ENCODE assay signal across 28 cellular contexts in the genomic region with DNA sequence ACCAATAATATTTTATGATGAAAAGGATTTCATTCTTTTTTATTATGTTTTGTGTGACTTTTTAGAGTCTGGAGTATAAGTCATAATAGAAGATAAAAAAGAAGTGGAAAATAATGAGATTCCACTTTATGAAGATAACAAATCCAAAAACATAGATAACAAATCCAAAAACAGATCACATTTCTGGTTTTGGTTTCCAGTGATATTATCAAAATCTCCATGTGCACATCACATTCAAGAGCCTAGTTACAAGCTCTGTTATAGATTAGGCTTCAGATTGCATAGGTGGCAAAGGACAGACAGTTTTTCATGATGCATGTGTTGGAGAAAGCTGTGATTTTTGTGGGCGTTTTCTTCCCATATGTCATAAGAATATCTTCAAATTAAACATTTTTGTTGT.
"Had no signal": no experiment of that assay in that cellular context is flagged by ENCODE, and none has a peak within 500 bp of the region (broad histone marks: within the 10 kb centered on the region; RNA-seq: fewer than 3 reads in every experiment).

No MANE protein-coding gene starts in this region.

- H3K9me3 ChIP-seq: colonic mucosa, esophagus muscularis mucosa, esophagus squamous epithelium, gastrocnemius medialis, gastroesophageal sphincter, heart left ventricle had no signal

- H3K4me3 Mint-ChIP-seq: dendritic cell treated with granulocyte-macrophage colony-stimulating factor and Interleukin-4, amounts not matched to agents 40 ng/mL and 50 ng/mL, for 4 days; effector memory CD8-positive, alpha-beta T cell; endodermal cell had no signal

- H3K4me3 ChIP-seq: colonic mucosa, coronary artery, dorsolateral prefrontal cortex, esophagus muscularis mucosa, esophagus squamous epithelium, gastrocnemius medialis, gastroesophageal sphincter, heart left ventricle, heart right ventricle had no signal

- H3K9me3 Mint-ChIP-seq: dendritic cell treated with granulocyte-macrophage colony-stimulating factor and Interleukin-4, amounts not matched to agents 40 ng/mL and 50 ng/mL, for 4 days; effector memory CD8-positive, alpha-beta T cell had no signal

- H3K27me3 Mint-ChIP-seq: dendritic cell treated with granulocyte-macrophage colony-stimulating factor and Interleukin-4, amounts not matched to agents 40 ng/mL and 50 ng/mL, for 4 days; effector memory CD8-positive, alpha-beta T cell had no signal

- H3K36me3 ChIP-seq: colonic mucosa, esophagus muscularis mucosa, esophagus squamous epithelium, gastrocnemius medialis, gastroesophageal sphincter, heart left ventricle, heart right ventricle had no signal

- DNase-seq: colonic mucosa; cortex of kidney; dermis blood vessel endothelial cell; dorsolateral prefrontal cortex; effector CD4-positive, alpha-beta T cell; effector CD8-positive, alpha-beta T cell; effector memory CD4-positive, alpha-beta T cell; effector memory CD8-positive, alpha-beta T cell; endodermal cell; erythroblast; esophagus squamous epithelium; foreskin fibroblast; foreskin keratinocyte; foreskin melanocyte; gastrocnemius medialis; glutamatergic neuron; head of caudate nucleus; heart left ventricle; heart right ventricle had no signal

- ATAC-seq: effector memory CD8-positive, alpha-beta T cell; esophagus mucosa; foreskin keratinocyte; gastrocnemius medialis; gastroesophageal sphincter; heart left ventricle; heart right ventricle had no signal

- H3K4me1 ChIP-seq: colonic mucosa, esophagus muscularis mucosa, esophagus squamous epithelium, foreskin keratinocyte, gastrocnemius medialis, gastroesophageal sphincter, heart left ventricle, heart right ventricle had no signal

- FAIRE-seq: colon, endothelial cell of umbilical vein, frontal cortex had no signal

- H3K27ac Mint-ChIP-seq: dendritic cell treated with granulocyte-macrophage colony-stimulating factor and Interleukin-4, amounts not matched to agents 40 ng/mL and 50 ng/mL, for 4 days; effector memory CD8-positive, alpha-beta T cell; endodermal cell had no signal

- H3K27ac ChIP-seq: colonic mucosa, coronary artery, dorsolateral prefrontal cortex, epithelial cell of prostate, esophagus muscularis mucosa, esophagus squamous epithelium, foreskin keratinocyte, gastrocnemius medialis, gastroesophageal sphincter, heart left ventricle, heart right ventricle had no signal

- H3K27me3 ChIP-seq: colonic mucosa, dorsolateral prefrontal cortex, esophagus muscularis mucosa, esophagus squamous epithelium, foreskin keratinocyte, gastrocnemius medialis, gastroesophageal sphincter, heart left ventricle, heart right ventricle had no signal
